1 cellular context compared by ENCODE assay signal in the genomic region with DNA sequence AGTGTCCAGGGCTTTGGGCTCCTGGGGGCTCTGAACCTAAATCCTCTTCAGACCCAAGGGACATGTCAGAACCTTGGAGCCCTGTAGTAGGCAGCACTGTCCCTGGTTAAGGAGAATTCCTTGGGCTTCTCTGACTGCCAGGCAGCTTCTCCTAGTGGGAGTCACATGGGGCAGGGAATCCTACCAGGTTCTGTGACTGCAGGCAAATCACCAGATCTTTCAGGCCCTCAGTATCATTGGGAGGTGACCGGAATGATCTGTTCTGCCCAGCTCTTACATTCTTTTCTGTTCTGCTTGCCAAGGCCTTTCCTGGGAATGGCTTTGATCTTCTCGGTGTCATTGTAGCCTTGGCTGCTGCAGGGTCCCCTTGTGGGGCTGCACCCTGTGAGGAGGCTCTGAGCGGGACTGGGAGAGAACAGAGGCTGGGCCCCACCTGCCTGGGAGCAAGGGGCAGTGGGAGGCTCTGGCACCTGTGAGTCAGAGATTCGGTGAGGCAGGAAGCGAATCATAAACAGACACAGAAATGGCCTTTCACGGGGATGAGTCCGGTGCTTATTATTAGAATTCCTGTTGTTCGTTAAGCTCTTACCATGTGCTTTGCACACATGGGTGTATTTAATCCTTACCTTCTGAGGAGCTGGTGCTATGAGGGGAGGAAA.
TF ChIP-seq lines count a peak whose summit lies in the region.

No MANE protein-coding gene starts in this region.

TF ChIP-seq in H1, 55 proteins besides CTCF, POLR2A, EP300 and RAD21:
- TF ChIP-seq MAFK (IDR thresholded peaks at IDR 0.05; ENCODE audit: low read depth, low read length) (no peak), EGR1 (IDR thresholded peaks at IDR 0.05; ENCODE audit: borderline replicate concordance, low read depth, low read length) (no peak)
TF ChIP-seq in H1: peak in this region for 0.
